8 cellular contexts compared by ENCODE assay signal in genomic region chr11:57335343-57336110, GRCh38. TPM values are rescaled to one million over a fixed set of nuclear protein-coding genes. Genes with fewer than 3 reads are reported as not detected.
DNase-seq lines count a peak whose midpoint lies in the region; ATAC-seq and TF ChIP-seq lines count a peak whose summit lies in the region.

TSS of gene SSRP1 (minus strand) at chr11:57335892. CDS start at chr11:57335121, 771 bp downstream.

- peak; percentile 99 for ATAC-seq in HG03159 (IDR thresholded peaks at IDR 0.05; ENCODE audit: unreplicated experiment)

- peak within 1 kb of the TSS; percentile 86 for H3K4me3 ChIP-seq in kidney epithelial cell (ENCODE audit: low read depth, low read length)

- DNase-seq in AG09319 (ENCODE audit: extremely low read depth, low read depth) (no peak), NCI-H226 (peak; percentile 82), cerebellum (ENCODE audit: low spot score) (peak; percentile 94), kidney epithelial cell (ENCODE audit: low read depth) (no peak)
- DNase-seq in activated CD4-positive, alpha-beta T cell treated with anti-CD3 and anti-CD28 coated beads for 1 hour, result peak; percentile 81
- peak; percentile 83 for DNase-seq in stimulated activated CD4-positive, alpha-beta T cell treated with anti-CD3 and anti-CD28 coated beads, Interleukin-15, amount 100 ng/mL, for 48 hours (ENCODE audit: low read depth in 2 of 2)

- TF ChIP-seq POLR2A in GM18951 (IDR thresholded peaks at IDR 0.05; ENCODE audit: extremely low read depth, insufficient read depth, insufficient read length), result peak; percentile 75

- H3K36me3 ChIP-seq in kidney epithelial cell (ENCODE audit: control insufficient read depth, insufficient read depth, low read length), result no peaks in the 10 kb centered on the region

- in situ Hi-C loops in GM18951 (cut with MboI; ENCODE audit: low sequenced_read_pairs, unreplicated experiment), result no loop called here

- TF ChIP-seq CTCF in AG09319 (IDR thresholded peaks at IDR 0.05; ENCODE audit: low read depth, low read length) (peak; percentile 5), kidney epithelial cell (IDR thresholded peaks at IDR 0.05; ENCODE audit: insufficient read depth, low read length, poor library complexity, severe bottlenecking) (no peak)

- H3K27me3 ChIP-seq in kidney epithelial cell (ENCODE audit: control insufficient read depth, insufficient read depth, low read length), result peaks cover 3% of the 10 kb centered on the region

RNA-seq across cellular contexts. Expression of gene SSRP1, which starts in this region (rescaled TPM):
- total RNA-seq in cerebellum, result 40.0 TPM
- 129 and 156 TPM in 2 replicates for total RNA-seq in kidney epithelial cell

Comparison
In these comparisons a context has a peak if more than half of its experiments do, and no peak if none do; other contexts are left out.
1. DNase-seq: peak in NCI-H226 (single experiment), activated CD4-positive, alpha-beta T cell treated with anti-CD3 and anti-CD28 coated beads for 1 hour (single experiment), cerebellum (single experiment) and stimulated activated CD4-positive, alpha-beta T cell treated with anti-CD3 and anti-CD28 coated beads, Interleukin-15, amount 100 ng/mL, for 48 hours (2 of 2); none in AG09319 (single experiment) and kidney epithelial cell (single experiment).